ENCODE assay signal across 11 cellular contexts in the genomic region with DNA sequence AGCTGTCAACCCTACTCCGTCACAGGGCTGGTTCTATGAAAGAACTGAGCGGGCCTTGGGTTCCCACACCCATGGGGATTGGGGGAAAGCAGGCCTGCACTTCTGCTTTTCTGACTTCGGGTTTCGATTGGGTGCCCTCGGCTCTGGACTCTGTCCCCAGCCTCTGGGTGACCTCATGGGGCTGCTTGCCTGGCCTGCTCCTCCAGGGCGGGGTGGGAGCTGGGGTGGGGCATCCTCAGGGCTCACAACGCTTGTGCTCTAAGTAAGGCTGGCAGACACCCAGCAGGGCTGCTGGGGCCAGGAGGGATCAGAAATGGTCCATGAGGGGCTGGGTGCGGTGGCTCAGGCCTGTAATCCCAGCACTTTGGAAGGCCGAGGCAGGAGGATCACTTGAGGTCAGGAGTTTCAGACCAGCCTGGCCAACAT. TPM values are rescaled to one million over a fixed set of nuclear protein-coding genes. Genes with fewer than 3 reads are reported as not detected.
DNase-seq lines count a peak whose midpoint lies in the region; ATAC-seq and TF ChIP-seq lines count a peak whose summit lies in the region.
"Had no signal": no experiment of that assay in that cellular context is flagged by ENCODE, and none has a peak within 500 bp of the region (broad histone marks: within the 10 kb centered on the region; RNA-seq: fewer than 3 reads in every experiment).

No MANE protein-coding gene starts in this region.

- H3K27me3 ChIP-seq in tibial artery, result peaks cover 0 to 3% of the 10 kb centered on the region in 2 donors
- H3K27me3 ChIP-seq: ovary had no signal

- intact Hi-C loops in left colon (cut with DNase I, micrococcal nuclease) (no loop called here), tibial artery (cut with DNase I; ENCODE audit: low total_unique reads) (no loop called here), MCF 10A (cut with micrococcal nuclease) (no loop called here)

- TF ChIP-seq CTCF in tibial artery (IDR thresholded peaks at IDR 0.05), result no peak
- TF ChIP-seq CTCF in MCF 10A (IDR thresholded peaks at IDR 0.05; ENCODE audit: unreplicated experiment), result no peak

- DNase-seq in SKM-1 treated with dmso at 0.1 percent for 144 hours (lab: John Stamatoyannopoulos, UW; ENCODE audit: unreplicated experiment) (peak; percentile 73), left colon (peak; percentile 90 to 95), tibial artery (peak; percentile 61 to 81), AML-193 (lab: John Stamatoyannopoulos, UW) (no peak), MCF 10A (ENCODE audit: unreplicated experiment) (no peak)
- DNase-seq: activated T-cell treated with anti-CD3 and anti-CD28 coated beads for 4 hours, HCEC 1CT, ovary, T1000 had no signal

- no peak overlapping the region for H3K27ac ChIP-seq in tibial artery
- H3K27ac ChIP-seq: ovary had no signal

- no peaks in the 10 kb centered on the region for H3K9me3 ChIP-seq in tibial artery
- H3K9me3 ChIP-seq: ovary had no signal

- no peaks in the 10 kb centered on the region for H3K27me3 Mint-ChIP-seq in MCF 10A (ENCODE audit: insufficient read depth, unreplicated experiment)

- no peak overlapping the region for H3K4me3 ChIP-seq in tibial artery
- H3K4me3 ChIP-seq: ovary had no signal

- POLR2A ChIA-PET in MCF 10A (lab: Yijun Ruan, JAX), result interaction anchor here (0.5 to 1.3 kb wide), 4 partner anchors 26 to 485 kb away, joined by 3 read pairs; no protein-coding TSS in a partner anchor

- H3K27ac Mint-ChIP-seq in MCF 10A (ENCODE audit: low read depth, unreplicated experiment), result no peak overlapping the region

- CTCF ChIA-PET in MCF 10A (lab: Yijun Ruan, JAX), result interaction anchor here (0.6 to 0.7 kb wide), 2 partner anchors 216 to 798 kb away, joined by 3 read pairs; no protein-coding TSS in a partner anchor

- H3K9me3 Mint-ChIP-seq in MCF 10A (ENCODE audit: unreplicated experiment), result no peaks in the 10 kb centered on the region

- no TSS peak for BruUV-seq in MCF 10A (replicated peaks; lab: Mats Ljungman, UMichigan)

- peaks cover 23% of the 10 kb centered on the region for H3K4me1 Mint-ChIP-seq in MCF 10A (ENCODE audit: insufficient read depth, unreplicated experiment)

- H3K36me3 ChIP-seq in tibial artery, result no peaks in the 10 kb centered on the region
- H3K36me3 ChIP-seq: ovary had no signal

- H3K4me3 Mint-ChIP-seq in MCF 10A (ENCODE audit: unreplicated experiment), result no peak overlapping the region

- peaks cover 27% of the 10 kb centered on the region for H3K36me3 Mint-ChIP-seq in MCF 10A (ENCODE audit: insufficient read depth, unreplicated experiment)

- H3K4me1 ChIP-seq in tibial artery, result peaks cover 0 to under 1% (median 0%) of the 10 kb centered on the region in 4 donors

- ATAC-seq in GM21825 (IDR thresholded peaks at IDR 0.05; ENCODE audit: unreplicated experiment), result peak; percentile 39
- ATAC-seq in left colon, result peak; percentile 75
- no peak for ATAC-seq in HG03520 (IDR thresholded peaks at IDR 0.05; ENCODE audit: unreplicated experiment)

RNA-seq across cellular contexts. Expression of gene ARHGAP27, which starts 19.2 kb away (rescaled TPM):
- 100 to 1,000 TPM; 146 to 165 TPM for total RNA-seq in left colon
- 30.5 and 47.6 TPM in 2 replicates for total RNA-seq in MCF 10A (2022)

Comparison
In these comparisons a context has a peak if more than half of its experiments do, and no peak if none do; other contexts are left out.
1. DNase-seq: peak in SKM-1 treated with dmso at 0.1 percent for 144 hours (single experiment), left colon (2 of 2) and tibial artery (2 of 2); none in AML-193 (0 of 2) and MCF 10A (single experiment).